24 cellular contexts compared by ENCODE assay signal in the genomic region with DNA sequence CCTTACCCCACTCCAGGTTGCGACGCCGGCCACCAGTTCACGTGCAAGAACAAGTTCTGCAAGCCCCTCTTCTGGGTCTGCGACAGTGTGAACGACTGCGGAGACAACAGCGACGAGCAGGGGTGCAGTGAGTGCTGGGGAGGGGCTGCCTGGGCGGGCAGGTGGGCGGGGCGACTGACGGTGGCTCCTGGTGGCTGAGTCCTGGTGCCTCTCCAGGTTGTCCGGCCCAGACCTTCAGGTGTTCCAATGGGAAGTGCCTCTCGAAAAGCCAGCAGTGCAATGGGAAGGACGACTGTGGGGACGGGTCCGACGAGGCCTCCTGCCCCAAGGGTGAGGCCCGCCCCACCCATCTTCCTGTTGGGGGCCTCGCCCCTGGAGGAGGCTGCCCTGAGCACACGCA. TPM values are rescaled to one million over a fixed set of nuclear protein-coding genes. Genes with fewer than 3 reads are reported as not detected.
DNase-seq lines count a peak whose midpoint lies in the region; FAIRE-seq and TF ChIP-seq lines count a peak whose summit lies in the region.
"Had no signal": no experiment of that assay in that cellular context is flagged by ENCODE, and none has a peak within 500 bp of the region (broad histone marks: within the 10 kb centered on the region; RNA-seq: fewer than 3 reads in every experiment).

No MANE protein-coding gene starts in this region.

- H3K23me2 ChIP-seq in H1 (ENCODE audit: low read depth, low read length), result no peaks in the 10 kb centered on the region; the same call in 1 of the 2 replicates

- H3K27me3 ChIP-seq in H1 (replicated peaks in 1 of 4; ENCODE audit: control insufficient read depth in 3 of 4, extremely low read depth in 1 of 4, insufficient read depth in 3 of 4, low read length in 3 of 4) (no peaks in the 10 kb centered on the region), spleen (replicated peaks in 1 of 7) (no peaks in the 10 kb centered on the region)
- H3K27me3 ChIP-seq: BE2C, BLaER1 had no signal

- H3K56ac ChIP-seq in H1 (replicated peaks; ENCODE audit: insufficient read length, low read depth, low read length), result no peak overlapping the region

- no peak overlapping the region for H3K14ac ChIP-seq in H1 (ENCODE audit: insufficient read length)

- H2BK5ac ChIP-seq in H1 (ENCODE audit: low read depth, low read length), result no peak overlapping the region

- DNase-seq in RWPE1 (ENCODE audit: low spot score), result no peak
- DNase-seq in H1 (ENCODE audit: low read depth in 1 of 2, low spot score in 2 of 2), result no peak
- DNase-seq in iPS-NIHi11 (ENCODE audit: low spot score), result peak; percentile 39
- peak; percentile 69 for DNase-seq in spleen
- no peak for DNase-seq in NCI-H446 (lab: John Stamatoyannopoulos, UW)
- no peak for DNase-seq in RPMI8226
- DNase-seq in GM10266 (ENCODE audit: extremely low spot score), result no peak
- DNase-seq in DMS 273 treated with DMSO at 0.1 percent for 48 hours (lab: John Stamatoyannopoulos, UW), result no peak
- DNase-seq: ACHN; BE2C; C1 segment of cervical spinal cord; CD4-positive, alpha-beta memory T cell; CD4-positive, CD25-positive, alpha-beta regulatory T cell; CD8-positive, alpha-beta memory T cell; COR-L47; DMS79 treated with DMSO at 0.1 percent for 48 hours; GF-D8 had no signal

- H2AFZ ChIP-seq in H1 (ENCODE audit: low read length), result no peak overlapping the region

- WGBS in H1 (ENCODE audit: extremely low coverage in 1 of 2, insufficient coverage in 1 of 2, insufficient read length in 1 of 2, insufficient replicate concordance in 2 of 2, low coverage in 1 of 2, low lambda C conversion rate in 2 of 2, missing lambda C conversion rate in 1 of 2), 2 experiments, result 92% methylated on average over 18 of the region's 22 CpGs; no CpG with 5 or more reads in 1 of the 2 experiments
- 82 to 92% (median 86%) methylated on average over 19 to 22 of the region's 22 CpGs for WGBS in spleen, 5 donors

- CTCF ChIA-PET in RWPE1 (lab: Yijun Ruan, JAX) (interaction anchor here (1.5 kb wide), 1 partner anchor 15 kb away, joined by 4 read pairs; no protein-coding TSS in a partner anchor), H1 (lab: Charles Lee; ENCODE audit: partially characterized antibody) (interaction anchor here (0.6 to 1.8 kb wide), 7 partner anchors 15 to 254 kb away, joined by 3 to 6 read pairs (median 3); no protein-coding TSS in a partner anchor)

- no peak overlapping the region for H3K23ac ChIP-seq in H1 (ENCODE audit: insufficient read length)

- no peak overlapping the region for H2BK120ac ChIP-seq in H1 (replicated peaks; ENCODE audit: low read depth, low read length)

- TF ChIP-seq CTCF in RWPE1 (conservative IDR thresholded peaks at IDR 0.05; ENCODE audit: low read depth) (no peak), H1 (IDR thresholded peaks at IDR 0.05; ENCODE audit: control extremely low read depth in 1 of 3, insufficient read depth in 1 of 3, low read depth in 1 of 3, low read length in 3 of 3) (no peak), spleen (IDR thresholded peaks at IDR 0.05 in 8 of 11, conservative IDR thresholded peaks at IDR 0.05 in 3 of 11) (no peak), GM10266 (IDR thresholded peaks at IDR 0.05; ENCODE audit: control insufficient read depth, insufficient read depth, low read depth, missing control alignments) (no peak)

- H3K9me3 ChIP-seq in H1 (ENCODE audit: insufficient read depth in 2 of 2, low read depth in 1 of 2, low read length in 1 of 2) (no peaks in the 10 kb centered on the region), spleen (no peaks in the 10 kb centered on the region)
- H3K9me3 ChIP-seq: BE2C, BLaER1 had no signal

- no peak overlapping the region for H3K9ac ChIP-seq in H1 (replicated peaks in 1 of 4; ENCODE audit: extremely low read depth in 1 of 4, low read depth in 3 of 4, low read length in 3 of 4)
- H3K9ac ChIP-seq: BLaER1 had no signal

- no peaks in the 10 kb centered on the region for H3K79me2 ChIP-seq in H1 (ENCODE audit: control insufficient read depth in 1 of 2, insufficient read depth in 2 of 2, low read length in 2 of 2)

- no peak overlapping the region for H2AK5ac ChIP-seq in H1 (ENCODE audit: low read depth, low read length)

- H4K20me1 ChIP-seq in H1 (replicated peaks in 1 of 2; ENCODE audit: control insufficient read depth in 1 of 2, insufficient read depth in 2 of 2, low read length in 2 of 2), result peaks cover 0 to 6% of the 10 kb centered on the region in 2 experiments
- H4K20me1 ChIP-seq: BLaER1 had no signal

- H4K91ac ChIP-seq in H1 (replicated peaks; ENCODE audit: insufficient read length, low read length), result no peak overlapping the region

- no peak overlapping the region for H2BK12ac ChIP-seq in H1 (ENCODE audit: low read depth, low read length)

- POLR2A ChIA-PET in RWPE1 (lab: Yijun Ruan, JAX; ENCODE audit: low non-redundant PET) (no interaction called here), H1 (lab: Charles Lee; ENCODE audit: partially characterized antibody) (no interaction called here)

- intact Hi-C loops in spleen (cut with DNase I; ENCODE audit: low total_unique reads), result no loop called here

- no peak overlapping the region for H3K4ac ChIP-seq in H1 (replicated peaks; ENCODE audit: insufficient read length, low read depth, low read length)

- H3K36me3 ChIP-seq in H1 (ENCODE audit: control insufficient read depth in 2 of 4, insufficient read depth in 4 of 4, low read length in 3 of 4) (no peaks in the 10 kb centered on the region; a peak in 1 of 8 replicates), spleen (peaks cover 0 to 63% (median 3%) of the 10 kb centered on the region in 6 donors)
- H3K36me3 ChIP-seq: BE2C, BLaER1 had no signal

- H3K18ac ChIP-seq in H1 (ENCODE audit: extremely low read depth, low read length), result no peak overlapping the region

- H3K4me2 ChIP-seq in H1 (ENCODE audit: insufficient read depth in 1 of 2, low read depth in 2 of 2, low read length in 2 of 2), result no peak overlapping the region
- H3K4me2 ChIP-seq: BLaER1 had no signal

- no peak for TF ChIP-seq RAD21 in H1 (IDR thresholded peaks at IDR 0.05 in 1 of 2, conservative IDR thresholded peaks at IDR 0.05 in 1 of 2; ENCODE audit: low read depth in 2 of 2, low read length in 2 of 2)

- no peak overlapping the region for H2BK20ac ChIP-seq in H1 (ENCODE audit: low read length)

- no peak overlapping the region for H2BK15ac ChIP-seq in H1 (ENCODE audit: low read length)

- H3K4me3 ChIP-seq in H1 (ENCODE audit: extremely low read depth in 1 of 4, insufficient read depth in 2 of 4, low read depth in 3 of 4, low read length in 4 of 4) (no peak overlapping the region), spleen (no peak overlapping the region)
- H3K4me3 ChIP-seq: BLaER1, GM12878 had no signal

- no peak for FAIRE-seq in H1 (lab: Jason Lieb, UNC)
- FAIRE-seq: A204.1, G401.6, GM12878, GM12892, GM18507 had no signal

- H4K8ac ChIP-seq in H1 (ENCODE audit: extremely low read depth, insufficient read depth, low read length), result peak overlapping the region; percentile 42; the same call in 1 of the 2 replicates

- TF ChIP-seq POLR2A in H1 (IDR thresholded peaks at IDR 0.05; ENCODE audit: control extremely low read depth in 1 of 2, low read depth in 2 of 2, low read length in 2 of 2), result no peak
- no peak for TF ChIP-seq POLR2A in spleen (IDR thresholded peaks at IDR 0.05)

- no peak for TF ChIP-seq EP300 in H1 (IDR thresholded peaks at IDR 0.05; ENCODE audit: borderline replicate concordance in 1 of 2, low read depth in 2 of 2, low read length in 2 of 2)

- no peak overlapping the region for H4K5ac ChIP-seq in H1 (ENCODE audit: insufficient read length, low read depth, low read length)

- H3K79me1 ChIP-seq in H1 (ENCODE audit: low read depth, low read length), result no peaks in the 10 kb centered on the region

- H3K4me1 ChIP-seq in H1 (replicated peaks in 1 of 4; ENCODE audit: control insufficient read depth in 3 of 4, insufficient read depth in 4 of 4, low read length in 3 of 4) (no peaks in the 10 kb centered on the region), spleen (peaks cover 0 to 17% (median 13%) of the 10 kb centered on the region in 6 donors)
- H3K4me1 ChIP-seq: BE2C had no signal

- H3K27ac ChIP-seq in RWPE1, result peak overlapping the region; percentile 62
- no peak overlapping the region for H3K27ac ChIP-seq in H1 (ENCODE audit: low read depth, low read length)
- no peak overlapping the region for H3K27ac ChIP-seq in spleen
- H3K27ac ChIP-seq: BLaER1 had no signal

TF ChIP-seq in H1, 55 proteins besides CTCF, POLR2A, EP300 and RAD21:
- TF ChIP-seq CBX5 (IDR thresholded peaks at IDR 0.05; ENCODE audit: low read depth, low read length) (no peak), SIX5 (IDR thresholded peaks at IDR 0.05; ENCODE audit: low read depth, low read length) (no peak), PHF8 (conservative IDR thresholded peaks at IDR 0.05; ENCODE audit: low read depth, low read length) (no peak), RXRA (IDR thresholded peaks at IDR 0.05; ENCODE audit: insufficient read depth, low read depth, low read length) (no peak), HDAC2 (IDR thresholded peaks at IDR 0.05; ENCODE audit: borderline replicate concordance in 1 of 2, low read depth in 2 of 2, low read length in 2 of 2) (no peak), SP2 (IDR thresholded peaks at IDR 0.05; ENCODE audit: low read length) (no peak), ZNF274 (IDR thresholded peaks at IDR 0.05; ENCODE audit: borderline replicate concordance, extremely low read depth, low read length) (no peak), RFX5 (IDR thresholded peaks at IDR 0.05; ENCODE audit: borderline replicate concordance, low read depth, low read length) (no peak), CEBPB (IDR thresholded peaks at IDR 0.05; ENCODE audit: low read depth, low read length) (no peak), JUND (IDR thresholded peaks at IDR 0.05; ENCODE audit: low read length) (no peak), CBX8 (IDR thresholded peaks at IDR 0.05; ENCODE audit: borderline replicate concordance, low read depth, low read length) (no peak)
- TF ChIP-seq, protein P1, sequence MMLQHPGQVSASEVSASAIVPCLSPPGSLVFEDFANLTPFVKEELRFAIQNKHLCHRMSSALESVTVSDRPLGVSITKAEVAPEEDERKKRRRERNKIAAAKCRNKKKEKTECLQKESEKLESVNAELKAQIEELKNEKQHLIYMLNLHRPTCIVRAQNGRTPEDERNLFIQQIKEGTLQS (IDR thresholded peaks at IDR 0.05; ENCODE audit: insufficient read depth, low read depth, low read length), result no peak

RNA-seq across cellular contexts. Expression of gene ST14, which starts 38.7 kb away (rescaled TPM):
- total RNA-seq in H1 (2021; fragmentation: NEBNext Ultra II Directional; extraction: Animal tissue kit (Norgen Biotek cat#: 25700)), result 22.4 and 25.7 TPM in 2 replicates
- 24.9 and 31.8 TPM in 2 replicates for polyA plus RNA-seq in H1 (2011; rRNA removed)
- 20.5 TPM for polyA plus RNA-seq in H1 (2011; cell fraction: cytosol; rRNA removed)
- polyA plus RNA-seq in H1 (2011; cell fraction: nucleus; rRNA removed), result 32.8 TPM
- polyA plus RNA-seq in H1 (2012, experiment 1 of 2), result 12.9 to 23.2 TPM (median 21.1 TPM) in 4 replicates
- polyA plus RNA-seq in H1 (2012, experiment 2 of 2), result 18.0 TPM
- polyA plus RNA-seq in H1 (2013, experiment 1 of 2), result 36.9 TPM
- 38.9 TPM for polyA plus RNA-seq in H1 (2013, experiment 2 of 2)
- 14.8 and 15.0 TPM in 2 replicates for polyA minus RNA-seq in H1 (2011; rRNA and poly(A)+ RNA removed)
- 12.3 TPM for polyA minus RNA-seq in H1 (2011; cell fraction: cytosol; rRNA and poly(A)+ RNA removed)
- 9.7 TPM for polyA minus RNA-seq in H1 (2011; cell fraction: nucleus; rRNA and poly(A)+ RNA removed)
- 10 to 100 TPM in 6 of 7 donors, 1 to 10 TPM in 1; 7.1 to 20.2 (median 12.5) TPM for total RNA-seq in spleen
- polyA plus RNA-seq in spleen, result 10 to 100 TPM; 10.7 to 25.9 (median 12.5) TPM
- total RNA-seq: CD4-positive, CD25-positive, alpha-beta regulatory T cell had no signal
- polyA plus RNA-seq: AG04450; CD8-positive, alpha-beta memory T cell had no signal

Comparison
In these comparisons a context has a peak if more than half of its experiments do, and no peak if none do; other contexts are left out.
1. DNase-seq: peak in iPS-NIHi11 (single experiment) and spleen (single experiment); none in RWPE1 (single experiment), H1 (0 of 2), NCI-H446 (0 of 2), RPMI8226 (single experiment), GM10266 (single experiment) and DMS 273 treated with DMSO at 0.1 percent for 48 hours (single experiment).